Comparison of ENCODE assay signal across 8 cellular contexts in genomic region chr10:87816842-87817178, GRCh38. TPM values are rescaled to one million over a fixed set of nuclear protein-coding genes. Genes with fewer than 3 reads are reported as not detected.
A peak's percentile ranks its signal among the peaks of the same experiment; 100 is the strongest.
DNase-seq lines count a peak whose midpoint lies in the region; ATAC-seq, FAIRE-seq and TF ChIP-seq lines count a peak whose summit lies in the region.

No MANE protein-coding gene starts in this region.

- H3K4me1 Mint-ChIP-seq in Caco-2 (ENCODE audit: low read depth, unreplicated experiment) (peaks cover 17% of the 10 kb centered on the region), neural progenitor cell (peaks cover 20% of the 10 kb centered on the region)

- H3K9ac ChIP-seq in MM.1S (ENCODE audit: low read length) (peak overlapping the region; percentile 85; the same call in 1 of the 2 replicates), neural progenitor cell (peak overlapping the region; percentile 67)

- H3F3A ChIP-seq in MM.1S (ENCODE audit: insufficient read depth, low read length) (peaks cover 20% of the 10 kb centered on the region), neural progenitor cell (ENCODE audit: low read depth) (peaks cover 16% of the 10 kb centered on the region)

- H3K27me3 ChIP-seq in Caco-2 (replicated peaks; ENCODE audit: control insufficient read depth, insufficient read depth, low read length): no peaks in the 10 kb centered on the region
- no peaks in the 10 kb centered on the region for H3K27me3 ChIP-seq in MM.1S (replicated peaks; ENCODE audit: insufficient read depth, low read length)
- no peaks in the 10 kb centered on the region for H3K27me3 ChIP-seq in neural progenitor cell

- no peak for TF ChIP-seq CTCF in Caco-2 (IDR thresholded peaks at IDR 0.05; ENCODE audit: insufficient read depth in 1 of 2, low read depth in 1 of 2, low read length in 1 of 2, severe bottlenecking in 1 of 2, unreplicated experiment in 1 of 2)
- TF ChIP-seq CTCF in MM.1S (IDR thresholded peaks at IDR 0.05; ENCODE audit: low read length): no peak
- no peak for TF ChIP-seq CTCF in neural progenitor cell (IDR thresholded peaks at IDR 0.05)

- H2AFZ ChIP-seq in MM.1S (ENCODE audit: low read length): no peak overlapping the region
- H2AFZ ChIP-seq in neural progenitor cell (replicated peaks): no peak overlapping the region

- H3K36me3 Mint-ChIP-seq in Caco-2 (ENCODE audit: insufficient read depth, unreplicated experiment): peaks cover 11% of the 10 kb centered on the region
- H3K36me3 Mint-ChIP-seq in neural progenitor cell: peaks cover 20% of the 10 kb centered on the region

- H3K4me1 ChIP-seq in Caco-2: peaks cover 24% of the 10 kb centered on the region
- H3K4me1 ChIP-seq in MM.1S (ENCODE audit: low read length): peaks cover 15% of the 10 kb centered on the region
- H3K4me1 ChIP-seq in neural progenitor cell: peaks cover 20% of the 10 kb centered on the region

- H3K36me3 ChIP-seq in Caco-2 (ENCODE audit: control insufficient read depth, insufficient read depth, low read length): no peaks in the 10 kb centered on the region
- peaks cover 5% of the 10 kb centered on the region; the same call in 1 of the 2 replicates for H3K36me3 ChIP-seq in MM.1S (replicated peaks; ENCODE audit: insufficient read depth, low read length)
- H3K36me3 ChIP-seq in neural progenitor cell: peaks cover 2% of the 10 kb centered on the region

- intact Hi-C loops in Caco-2 (cut with micrococcal nuclease; ENCODE audit: unreplicated experiment): no loop called here

- TSS peak; percentile 33 for BruUV-seq in Caco-2 (replicated peaks; lab: Mats Ljungman, UMichigan)

- H3K4me2 ChIP-seq in MM.1S (ENCODE audit: low read depth, low read length) (peak overlapping the region; percentile 95), neural progenitor cell (peak overlapping the region; percentile 91)

- no peaks in the 10 kb centered on the region for H3K27me3 Mint-ChIP-seq in Caco-2 (ENCODE audit: insufficient read depth, unreplicated experiment)
- no peaks in the 10 kb centered on the region for H3K27me3 Mint-ChIP-seq in neural progenitor cell (ENCODE audit: insufficient read depth, low read depth)

- POLR2A ChIA-PET in Caco-2 (lab: Charles Lee): no interaction called here

- H3K9me3 Mint-ChIP-seq in Caco-2 (ENCODE audit: unreplicated experiment) (no peaks in the 10 kb centered on the region), neural progenitor cell (no peaks in the 10 kb centered on the region)

- H3K9me2 ChIP-seq in MM.1S (replicated peaks; ENCODE audit: insufficient read depth, low read length): no peaks in the 10 kb centered on the region

- peak; percentile 28 for FAIRE-seq in colon (lab: Jason Lieb, UNC)

- CTCF ChIA-PET in Caco-2 (lab: Charles Lee): no interaction called here

- H4K20me1 ChIP-seq in MM.1S (ENCODE audit: insufficient read depth, low read length): peaks cover 9% of the 10 kb centered on the region; the same call in 1 of the 2 replicates
- H4K20me1 ChIP-seq in neural progenitor cell (ENCODE audit: low read depth): peaks cover 17% of the 10 kb centered on the region

- H3K9me3 ChIP-seq in Caco-2: no peaks in the 10 kb centered on the region
- no peaks in the 10 kb centered on the region for H3K9me3 ChIP-seq in MM.1S (replicated peaks; ENCODE audit: insufficient read depth, low read length)
- no peaks in the 10 kb centered on the region for H3K9me3 ChIP-seq in neural progenitor cell (ENCODE audit: low read depth)

- H3K27ac ChIP-seq in MM.1S (ENCODE audit: low read length) (peak overlapping the region; percentile 83; the same call in 1 of the 2 replicates), neural progenitor cell (no peak overlapping the region)

- peak overlapping the region; percentile 66 for H3K4me3 ChIP-seq in Caco-2 (ENCODE audit: low read depth, low read length)
- H3K4me3 ChIP-seq in MM.1S (ENCODE audit: low read length): peak overlapping the region; percentile 82
- H3K4me3 ChIP-seq in neural progenitor cell: peak overlapping the region; percentile 73

- H3K27ac Mint-ChIP-seq in Caco-2 (ENCODE audit: unreplicated experiment): no peak overlapping the region
- H3K27ac Mint-ChIP-seq in neural progenitor cell: no peak overlapping the region

- H3K79me2 ChIP-seq in MM.1S (ENCODE audit: low read length) (peaks cover 60% of the 10 kb centered on the region), neural progenitor cell (ENCODE audit: low read depth) (peaks cover 62% of the 10 kb centered on the region)

- DNase-seq in Caco-2 (no peak), MM.1S (peak; percentile 14), neural progenitor cell (ENCODE audit: low spot score) (no peak), SHP77 treated with DMSO at 0.1 percent for 48 hours (lab: John Stamatoyannopoulos, UW) (no peak), mesenteric fat pad (ENCODE audit: low spot score) (no peak)
- no peak for DNase-seq in stimulated activated CD4-positive, alpha-beta T cell treated with anti-CD3 and anti-CD28 coated beads, Interleukin-15, amount 100 ng/mL, for 24 hours

- ATAC-seq in HG03025 (IDR thresholded peaks at IDR 0.05; ENCODE audit: low FRiP score, unreplicated experiment): no peak

- H3K4me3 Mint-ChIP-seq in Caco-2 (ENCODE audit: unreplicated experiment): peak overlapping the region; percentile 99
- H3K4me3 Mint-ChIP-seq in neural progenitor cell: peak overlapping the region; percentile 98

RNA-seq across cellular contexts. Expression of gene ATAD1, which starts 1.2 kb away (rescaled TPM):
- total RNA-seq in Caco-2 (2022): 48.8 and 51.6 TPM in 2 replicates
- total RNA-seq in neural progenitor cell (ENCODE audit: low replicate concordance): 47.8 and 63.2 TPM in 2 replicates
- total RNA-seq in mesenteric fat pad: 49.9 TPM

RNA-seq across cellular contexts. Expression of gene KLLN, which starts 46.5 kb away (rescaled TPM):
- total RNA-seq in Caco-2 (2022) (1.0 and 1.2 TPM in 2 replicates), neural progenitor cell (ENCODE audit: low replicate concordance) (0.96 and 1.5 TPM in 2 replicates), mesenteric fat pad (2.2 TPM)

RNA-seq across cellular contexts. Expression of gene PTEN, which starts 46.6 kb away (rescaled TPM):
- total RNA-seq in Caco-2 (2022) (56.3 and 57.1 TPM in 2 replicates), neural progenitor cell (ENCODE audit: low replicate concordance) (50.5 and 64.9 TPM in 2 replicates), mesenteric fat pad (391 TPM)
